Comparison of ENCODE assay signal across 14 cellular contexts in genomic region chr2:8605350-8606065, GRCh38.
A peak's percentile ranks its signal among the peaks of the same experiment; 100 is the strongest.
DNase-seq lines count a peak whose midpoint lies in the region; ATAC-seq, FAIRE-seq and TF ChIP-seq lines count a peak whose summit lies in the region.
"Had no signal": no experiment of that assay in that cellular context is flagged by ENCODE, and none has a peak within 500 bp of the region (broad histone marks: within the 10 kb centered on the region; RNA-seq: fewer than 3 reads in every experiment).

No MANE protein-coding gene starts in this region.

- H2BK15ac ChIP-seq in mesendoderm (replicated peaks; ENCODE audit: low read depth): no peak overlapping the region

- SMC1A ChIA-PET in GM12878 (lab: Charles Lee; ENCODE audit: uncharacterized antibody, unreplicated experiment): interaction anchor here (0.6 to 5.4 kb wide), 28 partner anchors 12 to 1548 kb away, joined by 3 to 40 read pairs (median 4); no protein-coding TSS in a partner anchor

- H3K27me3 ChIP-seq in MG63: no peaks in the 10 kb centered on the region
- H3K27me3 ChIP-seq in GM12878 (replicated peaks in 1 of 2; ENCODE audit: control insufficient read depth in 2 of 2, insufficient read depth in 2 of 2, low read length in 1 of 2): no peaks in the 10 kb centered on the region
- H3K27me3 ChIP-seq in trophoblast cell (ENCODE audit: insufficient read depth, low read length): no peaks in the 10 kb centered on the region
- H3K27me3 ChIP-seq in mesendoderm (ENCODE audit: insufficient read depth, low read length, poor library complexity): no peaks in the 10 kb centered on the region
- H3K27me3 ChIP-seq: left lung had no signal

- H3K79me1 ChIP-seq in trophoblast cell (ENCODE audit: low read length) (peaks cover 22% of the 10 kb centered on the region), mesendoderm (ENCODE audit: low read length) (no peaks in the 10 kb centered on the region)

- H3K4me1 ChIP-seq in GM12878 (ENCODE audit: control insufficient read depth, insufficient read depth, low read length): peaks cover 30% of the 10 kb centered on the region
- peaks cover 12 to 18% of the 10 kb centered on the region in 2 experiments for H3K4me1 ChIP-seq in trophoblast cell (ENCODE audit: control insufficient read depth in 1 of 2, insufficient read depth in 2 of 2, low read length in 2 of 2)
- H3K4me1 ChIP-seq in mesendoderm (ENCODE audit: control insufficient read depth, low read depth, low read length): peaks cover 9% of the 10 kb centered on the region

- TF ChIP-seq CTCF in GM12878 (IDR thresholded peaks at IDR 0.05 in 2 of 3, conservative IDR thresholded peaks at IDR 0.05 in 1 of 3; ENCODE audit: control insufficient read depth in 2 of 3, extremely low read depth in 1 of 3, insufficient read depth in 1 of 3, low read depth in 3 of 3, low read length in 3 of 3): no peak

- peak overlapping the region; percentile 67 for H2BK12ac ChIP-seq in trophoblast cell (ENCODE audit: low read length)

- FAIRE-seq in GM12878 (lab: Jason Lieb, UNC): no peak

- peak overlapping the region; percentile 41; the same call in 1 of the 2 replicates for H3K4me2 ChIP-seq in GM12878 (ENCODE audit: control insufficient read depth, insufficient read depth)
- no peak overlapping the region for H3K4me2 ChIP-seq in trophoblast cell (ENCODE audit: low read length)
- H3K4me2 ChIP-seq in mesendoderm (ENCODE audit: low read length): no peak overlapping the region

- no peak overlapping the region for H4K5ac ChIP-seq in mesendoderm (ENCODE audit: low read length)

- no TSS peak for BruUV-seq in GM12878 (replicated peaks; lab: Mats Ljungman, UMichigan)

- in situ Hi-C loops in GM12878 (cut with MboI): no loop called here

- H2AFZ ChIP-seq in GM12878 (ENCODE audit: control insufficient read depth, low read depth, low read length) (no peak overlapping the region), trophoblast cell (ENCODE audit: insufficient read depth, low read length, poor library complexity) (no peak overlapping the region)

- H3K9me3 ChIP-seq in MG63: no peaks in the 10 kb centered on the region
- H3K9me3 ChIP-seq in GM12878 (replicated peaks; ENCODE audit: control insufficient read depth, insufficient read depth, low read length): peaks cover 6% of the 10 kb centered on the region; the same call in 2 of the 3 replicates
- H3K9me3 ChIP-seq in trophoblast cell (ENCODE audit: insufficient read depth, low read depth, low read length): no peaks in the 10 kb centered on the region
- H3K9me3 ChIP-seq: left lung had no signal

- H4K91ac ChIP-seq in trophoblast cell (ENCODE audit: low read depth, low read length): no peak overlapping the region

- peak; percentile 50 for ATAC-seq in GM12878
- ATAC-seq in activated naive CD4-positive, alpha-beta T cell treated with anti-CD3 and anti-CD28 coated beads, Interleukin-2, amount 50 U/mL, for 72 hours: no peak
- no peak for ATAC-seq in GM21576 (IDR thresholded peaks at IDR 0.05; ENCODE audit: unreplicated experiment)
- ATAC-seq: CD8-positive, alpha-beta T cell; left lung; right cardiac atrium; WTC11 had no signal

- no peak for TF ChIP-seq POLR2A in GM12878 (IDR thresholded peaks at IDR 0.05; ENCODE audit: low read depth, low read length)

- H3K14ac ChIP-seq in trophoblast cell (ENCODE audit: low read length): no peak overlapping the region

- H3K79me2 ChIP-seq in GM12878 (ENCODE audit: control insufficient read depth, insufficient read depth, low read length): no peaks in the 10 kb centered on the region
- peaks cover 1% of the 10 kb centered on the region for H3K79me2 ChIP-seq in trophoblast cell (ENCODE audit: control insufficient read depth, insufficient read depth, low read length, poor library complexity)
- no peaks in the 10 kb centered on the region for H3K79me2 ChIP-seq in mesendoderm (ENCODE audit: control insufficient read depth, insufficient read depth, low read length)

- H3K36me3 Mint-ChIP-seq in activated naive CD4-positive, alpha-beta T cell treated with anti-CD3 and anti-CD28 coated beads, Interleukin-2, amount 50 U/mL, for 72 hours: peaks cover 0 to 14% of the 10 kb centered on the region in 2 donors
- H3K36me3 Mint-ChIP-seq: CD8-positive, alpha-beta T cell had no signal

- intact Hi-C loops in GM12878 (cut with micrococcal nuclease; ENCODE audit: unreplicated experiment): loop anchor here (1.0 to 10.0 kb wide), 4 partner anchors 76 to 301 kb away; no protein-coding TSS in a partner anchor

- no peak overlapping the region for H3K4ac ChIP-seq in trophoblast cell (ENCODE audit: low read depth, low read length)
- no peak overlapping the region for H3K4ac ChIP-seq in mesendoderm (ENCODE audit: low read depth, low read length)

- DNase-seq in ELR (ENCODE audit: low read depth): peak; percentile 51
- DNase-seq in MG63: peak; percentile 28
- DNase-seq in GM12878 (ENCODE audit: low read depth, low spot score): no peak
- DNase-seq in trophoblast cell: no peak
- no peak for DNase-seq in activated naive CD4-positive, alpha-beta T cell treated with anti-CD3 and anti-CD28 coated beads, Interleukin-2, amount 50 U/mL, for 72 hours (ENCODE audit: low spot score in 2 of 2)
- DNase-seq in mesendoderm: no peak
- DNase-seq: activated naive CD4-positive, alpha-beta T cell treated with anti-CD3 and anti-CD28 coated beads, Interleukin-2, amount 50 U/mL, for 16 hours; CD8-positive, alpha-beta T cell; left lung; NCI-H187 treated with DMSO at 0.1 percent for 48 hours; NK-92 treated with Interleukin-12 subunit alpha and Interleukin-12 subunit beta, amount 100 ng/mL, for 24 hours; right cardiac atrium had no signal

- H3K56ac ChIP-seq in mesendoderm (ENCODE audit: low read length): no peak overlapping the region

- no peak overlapping the region for H2AK5ac ChIP-seq in trophoblast cell (ENCODE audit: low read length)
- H2AK5ac ChIP-seq in mesendoderm (ENCODE audit: low read length): no peak overlapping the region

- no peak overlapping the region for H3K18ac ChIP-seq in trophoblast cell (ENCODE audit: low read length)
- no peak overlapping the region for H3K18ac ChIP-seq in mesendoderm (ENCODE audit: low read length)

- 62% methylated on average over 8 of the region's 8 CpGs for WGBS in GM12878 (ENCODE audit: insufficient coverage, insufficient replicate concordance, low lambda C conversion rate, missing lambda C conversion rate)
- no CpG with 5 or more reads among the region's 8 CpGs for WGBS in trophoblast cell (ENCODE audit: extremely low coverage, insufficient coverage, insufficient read length)
- WGBS in mesendoderm (ENCODE audit: extremely low coverage, insufficient coverage, low lambda C conversion rate): no CpG with 5 or more reads among the region's 8 CpGs

- no peak overlapping the region for H4K8ac ChIP-seq in trophoblast cell (ENCODE audit: low read depth, low read length)
- H4K8ac ChIP-seq in mesendoderm (ENCODE audit: low read depth, low read length): no peak overlapping the region

- H4K12ac ChIP-seq in trophoblast cell (ENCODE audit: low read depth, low read length): no peak overlapping the region

- no peak for TF ChIP-seq EP300 in GM12878 (IDR thresholded peaks at IDR 0.05; ENCODE audit: borderline replicate concordance in 1 of 2, control insufficient read depth in 1 of 2, low read depth in 2 of 2, low read length in 2 of 2)

- POLR2A ChIA-PET in GM12878 (lab: Charles Lee): interaction anchor here (0.8 to 4.4 kb wide), 8 partner anchors 14 to 79 kb away, joined by 3 to 25 read pairs (median 4); partner anchors contain the start of gene ID2

- H2BK120ac ChIP-seq in trophoblast cell (ENCODE audit: insufficient read depth, low read length, poor library complexity) (no peak overlapping the region), mesendoderm (ENCODE audit: low read depth, low read length) (no peak overlapping the region)

- H3K27ac Mint-ChIP-seq in activated naive CD4-positive, alpha-beta T cell treated with anti-CD3 and anti-CD28 coated beads, Interleukin-2, amount 50 U/mL, for 72 hours: no peak overlapping the region
- H3K27ac Mint-ChIP-seq: CD8-positive, alpha-beta T cell; WTC11 had no signal

- CTCF ChIA-PET in GM12878 (lab: Yijun Ruan, JAX): interaction anchor here (0.6 to 1.8 kb wide), 4 partner anchors 14 to 92 kb away, joined by 3 to 5 read pairs (median 4); no protein-coding TSS in a partner anchor

- RAD21 ChIA-PET in GM12878 (lab: Charles Lee; ENCODE audit: unreplicated experiment): interaction anchor here (0.6 to 3.0 kb wide), 20 partner anchors 14 to 376 kb away, joined by 3 to 21 read pairs (median 4); partner anchors contain the start of gene ID2

- H4K20me1 ChIP-seq in GM12878 (ENCODE audit: control insufficient read depth, insufficient read depth): no peaks in the 10 kb centered on the region

- H3K4me3 ChIP-seq in MG63 (no peak overlapping the region), GM12878 (no peak overlapping the region), trophoblast cell (ENCODE audit: low read depth, low read length) (no peak overlapping the region), mesendoderm (ENCODE audit: low read length) (no peak overlapping the region)
- H3K4me3 ChIP-seq: left lung had no signal

- H3K9ac ChIP-seq in GM12878 (ENCODE audit: control insufficient read depth, insufficient read depth, low read length) (no peak overlapping the region), trophoblast cell (ENCODE audit: low read length) (no peak overlapping the region), mesendoderm (ENCODE audit: low read length) (no peak overlapping the region)

- TF ChIP-seq RAD21 in GM12878 (IDR thresholded peaks at IDR 0.05; ENCODE audit: insufficient read depth, low read depth, low read length): no peak

- H3K36me3 ChIP-seq in MG63 (no peaks in the 10 kb centered on the region), GM12878 (ENCODE audit: control insufficient read depth in 2 of 2, insufficient read depth in 2 of 2, low read length in 1 of 2) (no peaks in the 10 kb centered on the region), trophoblast cell (ENCODE audit: control insufficient read depth in 1 of 2, insufficient read depth in 2 of 2, low read length in 2 of 2) (no peaks in the 10 kb centered on the region), mesendoderm (ENCODE audit: control insufficient read depth, insufficient read depth, low read length) (no peaks in the 10 kb centered on the region)
- H3K36me3 ChIP-seq: left lung had no signal

- H3K27ac ChIP-seq in GM12878 (ENCODE audit: control insufficient read depth, insufficient read depth) (peak overlapping the region; percentile 13; the same call in 1 of the 2 replicates), trophoblast cell (ENCODE audit: low read depth, low read length) (no peak overlapping the region), mesendoderm (ENCODE audit: low read depth, low read length) (no peak overlapping the region)
- H3K27ac ChIP-seq: left lung had no signal

- H3K9me3 Mint-ChIP-seq in activated naive CD4-positive, alpha-beta T cell treated with anti-CD3 and anti-CD28 coated beads, Interleukin-2, amount 50 U/mL, for 72 hours: peaks cover 3 to 9% of the 10 kb centered on the region in 2 donors
- H3K9me3 Mint-ChIP-seq: CD8-positive, alpha-beta T cell had no signal

- H3K23ac ChIP-seq in trophoblast cell (ENCODE audit: low read length) (no peak overlapping the region), mesendoderm (ENCODE audit: low read length) (no peak overlapping the region)

- H2BK5ac ChIP-seq in trophoblast cell (ENCODE audit: low read depth, low read length, poor library complexity): no peak overlapping the region
- no peak overlapping the region for H2BK5ac ChIP-seq in mesendoderm (ENCODE audit: low read length)

TF ChIP-seq in GM12878, 131 proteins besides CTCF, POLR2A, EP300 and RAD21 (continues in another document):
- no peak for TF ChIP-seq IKZF1 (conservative IDR thresholded peaks at IDR 0.05)
- TF ChIP-seq SMARCA5 (IDR thresholded peaks at IDR 0.05): no peak

Comparison
In these comparisons a context has a peak if more than half of its experiments do, and no peak if none do; other contexts are left out.
1. DNase-seq: peak in ELR (single experiment) and MG63 (single experiment); none in GM12878 (single experiment), trophoblast cell (0 of 2), activated naive CD4-positive, alpha-beta T cell treated with anti-CD3 and anti-CD28 coated beads, Interleukin-2, amount 50 U/mL, for 72 hours (0 of 2) and mesendoderm (single experiment).